In genomic region chr16:30353438-30354129, GRCh38 we compare ENCODE assay signal across 10 cellular contexts. TPM values are rescaled to one million over a fixed set of nuclear protein-coding genes. Genes with fewer than 3 reads are reported as not detected.
DNase-seq lines count a peak whose midpoint lies in the region; ATAC-seq lines count a peak whose summit lies in the region.
"Had no signal": no experiment of that assay in that cellular context is flagged by ENCODE, and none has a peak within 500 bp of the region (broad histone marks: within the 10 kb centered on the region; RNA-seq: fewer than 3 reads in every experiment).

No MANE protein-coding gene starts in this region.

- H3K9ac ChIP-seq in iPS-20b (ENCODE audit: low read depth, low read length) (peak overlapping the region; percentile 97; the same call in 1 of the 2 replicates), stomach smooth muscle (ENCODE audit: low read length in 2 of 2) (peak overlapping the region in 1 of 2 donors; percentile 87)

- peaks cover 27% of the 10 kb centered on the region for H3K4me1 Mint-ChIP-seq in T-helper 1 cell treated with Interleukin-12 subunit alpha and Interleukin-12 subunit beta and Interleukin-4 antibody, amounts not matched to agents 30 μg/mL and 1 μg/mL, for 36 hours (ENCODE audit: low read depth)
- H3K4me1 Mint-ChIP-seq in activated CD8-positive, alpha-beta T cell treated with anti-CD3 and anti-CD28 coated beads, Interleukin-2, amount 10 ng/mL, durations not matched to agents 7 days and 5 days (ENCODE audit: low read depth) = peaks cover 75% of the 10 kb centered on the region

- no peaks in the 10 kb centered on the region for H3K9me3 Mint-ChIP-seq in T-helper 1 cell treated with Interleukin-12 subunit alpha and Interleukin-12 subunit beta and Interleukin-4 antibody, amounts not matched to agents 30 μg/mL and 1 μg/mL, for 36 hours
- H3K9me3 Mint-ChIP-seq in activated CD8-positive, alpha-beta T cell treated with anti-CD3 and anti-CD28 coated beads, Interleukin-2, amount 10 ng/mL, durations not matched to agents 7 days and 5 days (ENCODE audit: insufficient read depth) = no peaks in the 10 kb centered on the region

- H3K4me1 ChIP-seq in iPS-20b (ENCODE audit: insufficient read depth, low read length) (peaks cover 10% of the 10 kb centered on the region; the same call in 1 of the 2 replicates), stomach smooth muscle (ENCODE audit: control insufficient read depth, insufficient read depth, low read length) (peaks cover 52% of the 10 kb centered on the region)

- no peak overlapping the region for H3K27ac ChIP-seq in iPS-20b (ENCODE audit: low read length)
- peak overlapping the region; percentile 97 for H3K27ac ChIP-seq in stomach smooth muscle (ENCODE audit: low read length)

- H3K9me3 ChIP-seq in iPS-20b (ENCODE audit: insufficient read depth, low read depth, low read length) = no peaks in the 10 kb centered on the region
- H3K9me3 ChIP-seq in stomach smooth muscle (ENCODE audit: control insufficient read depth in 2 of 2, low read length in 2 of 2) = no peaks in the 10 kb centered on the region
- H3K9me3 ChIP-seq: heart left ventricle had no signal

- no peak for DNase-seq in T-helper 1 cell
- DNase-seq in activated CD8-positive, alpha-beta T cell treated with anti-CD3 and anti-CD28 coated beads, Interleukin-2, amount 10 ng/mL, durations not matched to agents 7 days and 5 days = no peak
- DNase-seq in DMS79 (lab: John Stamatoyannopoulos, UW) = no peak
- no peak for DNase-seq in central memory CD4-positive, alpha-beta T cell
- no peak for DNase-seq in DMS 273 treated with DMSO at 0.1 percent for 48 hours (lab: John Stamatoyannopoulos, UW)
- DNase-seq: WERI-Rb-1 had no signal

- no peaks in the 10 kb centered on the region for H3K27me3 Mint-ChIP-seq in T-helper 1 cell treated with Interleukin-12 subunit alpha and Interleukin-12 subunit beta and Interleukin-4 antibody, amounts not matched to agents 30 μg/mL and 1 μg/mL, for 36 hours (ENCODE audit: low read depth)
- no peaks in the 10 kb centered on the region for H3K27me3 Mint-ChIP-seq in activated CD8-positive, alpha-beta T cell treated with anti-CD3 and anti-CD28 coated beads, Interleukin-2, amount 10 ng/mL, durations not matched to agents 7 days and 5 days (ENCODE audit: low read depth)

- H3K27me3 ChIP-seq in iPS-20b (ENCODE audit: insufficient read depth, low read length) (no peaks in the 10 kb centered on the region), stomach smooth muscle (ENCODE audit: control insufficient read depth in 1 of 2, insufficient read depth in 2 of 2, low read length in 2 of 2) (no peaks in the 10 kb centered on the region)
- H3K27me3 ChIP-seq: heart left ventricle had no signal

- H3K4me3 ChIP-seq in iPS-20b (ENCODE audit: low read length) (peak overlapping the region; percentile 100; the same call in 1 of the 2 replicates), stomach smooth muscle (ENCODE audit: low read length in 2 of 2) (no peak overlapping the region)

- no peak for ATAC-seq in activated CD8-positive, alpha-beta T cell treated with anti-CD3 and anti-CD28 coated beads, Interleukin-2, amount 10 ng/mL, durations not matched to agents 7 days and 5 days
- ATAC-seq: heart left ventricle had no signal

- peak overlapping the region; percentile 95 for H3K4me3 Mint-ChIP-seq in T-helper 1 cell treated with Interleukin-12 subunit alpha and Interleukin-12 subunit beta and Interleukin-4 antibody, amounts not matched to agents 30 μg/mL and 1 μg/mL, for 36 hours
- peak overlapping the region; percentile 95 for H3K4me3 Mint-ChIP-seq in activated CD8-positive, alpha-beta T cell treated with anti-CD3 and anti-CD28 coated beads, Interleukin-2, amount 10 ng/mL, durations not matched to agents 7 days and 5 days

- H3K36me3 ChIP-seq in iPS-20b (ENCODE audit: insufficient read depth, low read depth, low read length) (peaks cover 45% of the 10 kb centered on the region), stomach smooth muscle (ENCODE audit: control insufficient read depth in 2 of 2, insufficient read depth in 2 of 2, low read length in 2 of 2) (peaks cover 25 to 30% of the 10 kb centered on the region in 2 donors)

- H3K27ac Mint-ChIP-seq in T-helper 1 cell treated with Interleukin-12 subunit alpha and Interleukin-12 subunit beta and Interleukin-4 antibody, amounts not matched to agents 30 μg/mL and 1 μg/mL, for 36 hours = no peak overlapping the region
- peak overlapping the region; percentile 30 for H3K27ac Mint-ChIP-seq in activated CD8-positive, alpha-beta T cell treated with anti-CD3 and anti-CD28 coated beads, Interleukin-2, amount 10 ng/mL, durations not matched to agents 7 days and 5 days

- CTCF ChIA-PET in activated CD8-positive, alpha-beta T cell treated with anti-CD3 and anti-CD28 coated beads, Interleukin-2, amount 10 ng/mL, durations not matched to agents 7 days and 5 days (lab: Charles Lee) = interaction anchor here (1.4 to 3.3 kb wide), 4 partner anchors 11 to 76 kb away, joined by 3 to 14 read pairs (median 6); partner anchors contain the start of genes DCTPP1 and TBC1D10B

- H3K36me3 Mint-ChIP-seq in T-helper 1 cell treated with Interleukin-12 subunit alpha and Interleukin-12 subunit beta and Interleukin-4 antibody, amounts not matched to agents 30 μg/mL and 1 μg/mL, for 36 hours (ENCODE audit: low read depth) = peaks cover 46% of the 10 kb centered on the region
- H3K36me3 Mint-ChIP-seq in activated CD8-positive, alpha-beta T cell treated with anti-CD3 and anti-CD28 coated beads, Interleukin-2, amount 10 ng/mL, durations not matched to agents 7 days and 5 days (ENCODE audit: low read depth) = peaks cover 67% of the 10 kb centered on the region

- POLR2A ChIA-PET in activated CD8-positive, alpha-beta T cell treated with anti-CD3 and anti-CD28 coated beads, Interleukin-2, amount 10 ng/mL, durations not matched to agents 7 days and 5 days (lab: Charles Lee) = interaction anchor here (0.5 to 2.0 kb wide), 5 partner anchors 9 to 56 kb away, joined by 3 to 7 read pairs (median 4); partner anchors contain the start of gene TBC1D10B

RNA-seq across cellular contexts. Expression of gene CD2BP2, which starts 1.5 kb away (rescaled TPM):
- total RNA-seq in activated CD8-positive, alpha-beta T cell treated with anti-CD3 and anti-CD28 coated beads, Interleukin-2, amount 10 ng/mL, durations not matched to agents 7 days and 5 days = 10 to 100 TPM; 62.7 to 67.5 TPM

RNA-seq across cellular contexts. Expression of gene TBC1D10B, which starts 16.7 kb away (rescaled TPM):
- total RNA-seq in activated CD8-positive, alpha-beta T cell treated with anti-CD3 and anti-CD28 coated beads, Interleukin-2, amount 10 ng/mL, durations not matched to agents 7 days and 5 days = 10 to 100 TPM; 75.4 to 75.7 TPM

RNA-seq across cellular contexts. Expression of gene MYL11, which starts 21.0 kb away (rescaled TPM):
- total RNA-seq in activated CD8-positive, alpha-beta T cell treated with anti-CD3 and anti-CD28 coated beads, Interleukin-2, amount 10 ng/mL, durations not matched to agents 7 days and 5 days = 1 to 10 TPM in 1 of 2 experiments, not detected in 1; 1.3 TPM
- total RNA-seq: heart left ventricle had no signal

RNA-seq across cellular contexts. Expression of gene SEPTIN1, which starts 28.8 kb away (rescaled TPM):
- total RNA-seq in activated CD8-positive, alpha-beta T cell treated with anti-CD3 and anti-CD28 coated beads, Interleukin-2, amount 10 ng/mL, durations not matched to agents 7 days and 5 days = 100 to 1,000 TPM; 321 to 342 TPM

RNA-seq across cellular contexts. Expression of gene ZNF48, which starts 41.6 kb away (rescaled TPM):
- 10 to 100 TPM; 13.5 to 13.8 TPM for total RNA-seq in activated CD8-positive, alpha-beta T cell treated with anti-CD3 and anti-CD28 coated beads, Interleukin-2, amount 10 ng/mL, durations not matched to agents 7 days and 5 days
